In the genomic region with DNA sequence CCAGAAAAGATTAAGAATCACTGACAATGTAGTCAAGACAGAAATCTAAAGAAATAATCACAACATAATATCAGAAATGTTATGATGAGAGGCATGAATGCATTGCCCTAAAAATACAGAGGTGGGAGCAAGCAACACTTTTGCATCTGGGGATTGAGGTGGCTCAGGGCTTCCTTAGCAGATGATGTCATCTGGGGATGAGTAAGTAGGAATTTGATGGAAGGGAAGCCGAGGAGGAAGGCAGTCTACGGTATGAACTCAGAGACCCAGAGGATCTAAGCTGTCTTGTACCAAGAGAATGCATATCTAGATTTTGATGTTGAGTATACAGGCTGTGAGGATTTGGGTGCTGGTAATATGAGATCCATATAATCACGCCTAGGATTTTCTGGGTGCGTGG, we compare ENCODE assay signal across 21 cellular contexts.
A peak's percentile ranks its signal among the peaks of the same experiment; 100 is the strongest.
DNase-seq lines count a peak whose midpoint lies in the region; ATAC-seq, FAIRE-seq and TF ChIP-seq lines count a peak whose summit lies in the region.
"Had no signal": no experiment of that assay in that cellular context is flagged by ENCODE, and none has a peak within 500 bp of the region (broad histone marks: within the 10 kb centered on the region; RNA-seq: fewer than 3 reads in every experiment).

No MANE protein-coding gene starts in this region.

- ATAC-seq in activated naive CD8-positive, alpha-beta T cell treated with anti-CD3 and anti-CD28 coated beads, Interleukin-2, amount 50 U/mL, for 24 hours, result no peak
- ATAC-seq: GM23338; naive thymus-derived CD4-positive, alpha-beta T cell; Right ventricle myocardium inferior had no signal

- H3K9me3 Mint-ChIP-seq in activated naive CD8-positive, alpha-beta T cell treated with anti-CD3 and anti-CD28 coated beads, Interleukin-2, amount 50 U/mL, for 24 hours, result peaks cover 7% of the 10 kb centered on the region
- H3K9me3 Mint-ChIP-seq: activated naive CD4-positive, alpha-beta T cell treated with anti-CD3 and anti-CD28 coated beads for 36 hours had no signal

- no peak overlapping the region for H3K27ac Mint-ChIP-seq in activated naive CD8-positive, alpha-beta T cell treated with anti-CD3 and anti-CD28 coated beads, Interleukin-2, amount 50 U/mL, for 24 hours
- H3K27ac Mint-ChIP-seq: activated naive CD4-positive, alpha-beta T cell treated with anti-CD3 and anti-CD28 coated beads for 36 hours; GM23338; naive thymus-derived CD4-positive, alpha-beta T cell had no signal

- H3K4me3 Mint-ChIP-seq in activated naive CD8-positive, alpha-beta T cell treated with anti-CD3 and anti-CD28 coated beads, Interleukin-2, amount 50 U/mL, for 24 hours, result no peak overlapping the region
- H3K4me3 Mint-ChIP-seq: activated naive CD4-positive, alpha-beta T cell treated with anti-CD3 and anti-CD28 coated beads for 36 hours; GM23338; naive thymus-derived CD4-positive, alpha-beta T cell had no signal

- in situ Hi-C loops in GM13976 (cut with MboI; ENCODE audit: low sequenced_read_pairs, unreplicated experiment), result no loop called here

- TF ChIP-seq CTCF in fibroblast of mammary gland (conservative IDR thresholded peaks at IDR 0.05; ENCODE audit: control insufficient read depth, insufficient read depth, low read depth, low read length) (no peak), GM13976 (IDR thresholded peaks at IDR 0.05; ENCODE audit: borderline replicate concordance, control extremely low read depth, extremely low read depth, insufficient read depth, missing control alignments) (no peak)

- no peaks in the 10 kb centered on the region for H3K36me3 Mint-ChIP-seq in activated naive CD8-positive, alpha-beta T cell treated with anti-CD3 and anti-CD28 coated beads, Interleukin-2, amount 50 U/mL, for 24 hours (ENCODE audit: low read depth)
- H3K36me3 Mint-ChIP-seq: naive thymus-derived CD4-positive, alpha-beta T cell had no signal

- DNase-seq in EH (ENCODE audit: low read depth), result peak; percentile 81
- DNase-seq in RCC 7860 (ENCODE audit: low spot score), result peak; percentile 4
- peak; percentile 53 for DNase-seq in fibroblast of mammary gland (ENCODE audit: low read depth)
- DNase-seq in skeletal muscle cell (ENCODE audit: low read depth), result peak; percentile 25
- no peak for DNase-seq in cerebellar cortex (ENCODE audit: low spot score)
- DNase-seq in GM13976 (ENCODE audit: low spot score), result no peak
- no peak for DNase-seq in activated naive CD8-positive, alpha-beta T cell treated with anti-CD3 and anti-CD28 coated beads, Interleukin-2, amount 50 U/mL, for 24 hours
- DNase-seq: activated CD4-positive, alpha-beta T cell treated with anti-CD3 and anti-CD28 coated beads, Interleukin-2, amount 50 U/mL, for 48 hours; activated naive CD4-positive, alpha-beta T cell treated with anti-CD3 and anti-CD28 coated beads for 36 hours; BE2C; naive thymus-derived CD4-positive, alpha-beta T cell; NCI-H1694 treated with DMSO at 0.1 percent for 48 hours; NCI-H345; ovary; stimulated activated CD4-positive, alpha-beta T cell treated with anti-CD3 and anti-CD28 coated beads, Interleukin-4, amount 100 ng/mL, for 1 hour; upper lobe of right lung; WERI-Rb-1 had no signal

- no peaks in the 10 kb centered on the region for H3K4me1 Mint-ChIP-seq in activated naive CD8-positive, alpha-beta T cell treated with anti-CD3 and anti-CD28 coated beads, Interleukin-2, amount 50 U/mL, for 24 hours
- H3K4me1 Mint-ChIP-seq: GM23338; naive thymus-derived CD4-positive, alpha-beta T cell had no signal

- no peak for FAIRE-seq in RCC 7860 (lab: Jason Lieb, UNC)

- peaks cover 3% of the 10 kb centered on the region for H3K27me3 Mint-ChIP-seq in activated naive CD8-positive, alpha-beta T cell treated with anti-CD3 and anti-CD28 coated beads, Interleukin-2, amount 50 U/mL, for 24 hours

- no peak overlapping the region for H3K4me3 ChIP-seq in fibroblast of mammary gland (ENCODE audit: control insufficient read depth, low read depth, low read length)
- H3K4me3 ChIP-seq in skeletal muscle cell (ENCODE audit: low read depth, low read length), result no peak overlapping the region
- H3K4me3 ChIP-seq: coronary artery, GM23338, ovary, skin epidermis, upper lobe of right lung had no signal

Comparison
In these comparisons a context has a peak if more than half of its experiments do, and no peak if none do; other contexts are left out.
1. DNase-seq: peak in EH (single experiment), RCC 7860 (single experiment), fibroblast of mammary gland (single experiment) and skeletal muscle cell (single experiment); none in cerebellar cortex (single experiment), GM13976 (single experiment) and activated naive CD8-positive, alpha-beta T cell treated with anti-CD3 and anti-CD28 coated beads, Interleukin-2, amount 50 U/mL, for 24 hours (single experiment).